ENCODE assay signal across 29 cellular contexts in genomic region chr6:105838156-105838555, GRCh38.
DNase-seq lines count a peak whose midpoint lies in the region; ATAC-seq and TF ChIP-seq lines count a peak whose summit lies in the region.
"Had no signal": no experiment of that assay in that cellular context is flagged by ENCODE, and none has a peak within 500 bp of the region (broad histone marks: within the 10 kb centered on the region; RNA-seq: fewer than 3 reads in every experiment).

No MANE protein-coding gene starts in this region.

- peak; percentile 81 for DNase-seq in EH (ENCODE audit: low read depth)
- peak; percentile 58 for DNase-seq in MV-4-11 (lab: John Stamatoyannopoulos, UW)
- DNase-seq in fibroblast of gingiva (ENCODE audit: low read depth): peak; percentile 91
- peak; percentile 69 for DNase-seq in stromal cell of bone marrow (ENCODE audit: low read depth)
- DNase-seq in NCI-H2029 treated with DMSO at 0.1 percent for 48 hours (lab: John Stamatoyannopoulos, UW): no peak
- no peak for DNase-seq in MCF 10A (ENCODE audit: unreplicated experiment)
- DNase-seq in activated CD8-positive, alpha-beta memory T cell treated with anti-CD3 and anti-CD28 coated beads, Interleukin-2, amount 10 ng/mL, durations not matched to agents 7 days and 5 days: no peak
- DNase-seq: activated CD4-positive, alpha-beta T cell treated with anti-CD3 and anti-CD28 coated beads for 36 hours; activated CD8-positive, alpha-beta T cell treated with anti-CD3 and anti-CD28 coated beads for 36 hours; activated naive CD4-positive, alpha-beta T cell treated with anti-CD3 and anti-CD28 coated beads, Interleukin-2, amount 50 U/mL, for 16 hours; CD8-positive, alpha-beta T cell; effector CD4-positive, alpha-beta T cell; EL; gastrocnemius medialis; hypothalamus; immature natural killer cell; left cardiac atrium; NCI-H1436; NCI-H2107; NCI-H345; NCI-H69; Peyer's patch; SIG-M5; stimulated activated CD4-positive, alpha-beta T cell treated with anti-CD3 and anti-CD28 coated beads, Interleukin-15, amount 100 ng/mL, for 24 hours; stimulated activated CD4-positive, alpha-beta T cell treated with anti-CD3 and anti-CD28 coated beads, Interleukin-4, amount 100 ng/mL, for 4 hours; SW 1271; T-helper 9 cell; transverse colon had no signal

- H3K27me3 Mint-ChIP-seq in MCF 10A (ENCODE audit: insufficient read depth, unreplicated experiment): no peaks in the 10 kb centered on the region
- no peaks in the 10 kb centered on the region for H3K27me3 Mint-ChIP-seq in activated CD8-positive, alpha-beta memory T cell treated with anti-CD3 and anti-CD28 coated beads, Interleukin-2, amount 10 ng/mL, durations not matched to agents 7 days and 5 days
- H3K27me3 Mint-ChIP-seq: activated CD4-positive, alpha-beta T cell treated with anti-CD3 and anti-CD28 coated beads for 36 hours; activated CD8-positive, alpha-beta T cell treated with anti-CD3 and anti-CD28 coated beads for 36 hours had no signal

- peaks cover 5% of the 10 kb centered on the region for H3K4me1 Mint-ChIP-seq in MCF 10A (ENCODE audit: insufficient read depth, unreplicated experiment)
- peaks cover 17% of the 10 kb centered on the region for H3K4me1 Mint-ChIP-seq in activated CD8-positive, alpha-beta memory T cell treated with anti-CD3 and anti-CD28 coated beads, Interleukin-2, amount 10 ng/mL, durations not matched to agents 7 days and 5 days
- H3K4me1 Mint-ChIP-seq: activated CD4-positive, alpha-beta T cell treated with anti-CD3 and anti-CD28 coated beads for 36 hours; immature natural killer cell; nephron had no signal

- POLR2A ChIA-PET in MCF 10A (lab: Yijun Ruan, JAX): no interaction called here

- CTCF ChIA-PET in MCF 10A (lab: Yijun Ruan, JAX): no interaction called here
- CTCF ChIA-PET in activated CD8-positive, alpha-beta memory T cell treated with anti-CD3 and anti-CD28 coated beads, Interleukin-2, amount 10 ng/mL, durations not matched to agents 7 days and 5 days (lab: Charles Lee): no interaction called here

- no peak overlapping the region for H3K4me3 Mint-ChIP-seq in MCF 10A (ENCODE audit: unreplicated experiment)
- H3K4me3 Mint-ChIP-seq in activated CD8-positive, alpha-beta memory T cell treated with anti-CD3 and anti-CD28 coated beads, Interleukin-2, amount 10 ng/mL, durations not matched to agents 7 days and 5 days: no peak overlapping the region
- H3K4me3 Mint-ChIP-seq: activated CD4-positive, alpha-beta T cell treated with anti-CD3 and anti-CD28 coated beads for 36 hours; activated CD8-positive, alpha-beta T cell treated with anti-CD3 and anti-CD28 coated beads for 36 hours; CD8-positive, alpha-beta T cell; immature natural killer cell; nephron had no signal

- ATAC-seq in activated CD8-positive, alpha-beta memory T cell treated with anti-CD3 and anti-CD28 coated beads, Interleukin-2, amount 10 ng/mL, durations not matched to agents 7 days and 5 days: no peak
- ATAC-seq: activated CD4-positive, alpha-beta T cell treated with anti-CD3 and anti-CD28 coated beads for 36 hours; activated CD8-positive, alpha-beta T cell treated with anti-CD3 and anti-CD28 coated beads for 36 hours; CD8-positive, alpha-beta T cell; gastrocnemius medialis; left cardiac atrium had no signal

- H3K9me3 Mint-ChIP-seq in MCF 10A (ENCODE audit: unreplicated experiment): no peaks in the 10 kb centered on the region
- peaks cover 1% of the 10 kb centered on the region for H3K9me3 Mint-ChIP-seq in activated CD8-positive, alpha-beta memory T cell treated with anti-CD3 and anti-CD28 coated beads, Interleukin-2, amount 10 ng/mL, durations not matched to agents 7 days and 5 days (ENCODE audit: low read depth)
- H3K9me3 Mint-ChIP-seq: activated CD8-positive, alpha-beta T cell treated with anti-CD3 and anti-CD28 coated beads for 36 hours; CD8-positive, alpha-beta T cell; immature natural killer cell; nephron had no signal

- intact Hi-C loops in MCF 10A (cut with micrococcal nuclease): no loop called here

- no peak for TF ChIP-seq CTCF in MCF 10A (IDR thresholded peaks at IDR 0.05; ENCODE audit: unreplicated experiment)

- no peak overlapping the region for H3K27ac Mint-ChIP-seq in MCF 10A (ENCODE audit: low read depth, unreplicated experiment)
- no peak overlapping the region for H3K27ac Mint-ChIP-seq in activated CD8-positive, alpha-beta memory T cell treated with anti-CD3 and anti-CD28 coated beads, Interleukin-2, amount 10 ng/mL, durations not matched to agents 7 days and 5 days
- H3K27ac Mint-ChIP-seq: activated CD4-positive, alpha-beta T cell treated with anti-CD3 and anti-CD28 coated beads for 36 hours; activated CD8-positive, alpha-beta T cell treated with anti-CD3 and anti-CD28 coated beads for 36 hours; CD8-positive, alpha-beta T cell; immature natural killer cell; nephron had no signal

- H3K36me3 Mint-ChIP-seq in MCF 10A (ENCODE audit: insufficient read depth, unreplicated experiment): no peaks in the 10 kb centered on the region
- peaks cover 9% of the 10 kb centered on the region for H3K36me3 Mint-ChIP-seq in activated CD8-positive, alpha-beta memory T cell treated with anti-CD3 and anti-CD28 coated beads, Interleukin-2, amount 10 ng/mL, durations not matched to agents 7 days and 5 days
- H3K36me3 Mint-ChIP-seq: CD8-positive, alpha-beta T cell; immature natural killer cell had no signal

- BruUV-seq in MCF 10A (replicated peaks; lab: Mats Ljungman, UMichigan): no TSS peak

Comparison
In these comparisons a context has a peak if more than half of its experiments do, and no peak if none do; other contexts are left out.
1. DNase-seq: peak in EH (single experiment), MV-4-11 (single experiment), fibroblast of gingiva (single experiment) and stromal cell of bone marrow (single experiment); none in NCI-H2029 treated with DMSO at 0.1 percent for 48 hours (single experiment), MCF 10A (single experiment) and activated CD8-positive, alpha-beta memory T cell treated with anti-CD3 and anti-CD28 coated beads, Interleukin-2, amount 10 ng/mL, durations not matched to agents 7 days and 5 days (single experiment).